ENCODE assay signal across 2 cellular contexts in genomic region chr15:29511663-29512062, GRCh38.
TF ChIP-seq lines count a peak whose summit lies in the region.

No MANE protein-coding gene starts in this region.

TF ChIP-seq in HepG2, 621 proteins besides CTCF, POLR2A, EP300 and RAD21 (continued from another document):
- TF ChIP-seq ZGPAT (CRISPR knock-in tag; IDR thresholded peaks at IDR 0.05): no peak
- TF ChIP-seq MAFF (IDR thresholded peaks at IDR 0.05; ENCODE audit: low read depth, low read length): peak; percentile 84
- TF ChIP-seq SMAD3 (CRISPR knock-in tag; IDR thresholded peaks at IDR 0.05): no peak
- no peak for TF ChIP-seq MXD1 (CRISPR knock-in tag; IDR thresholded peaks at IDR 0.05)
- no peak for TF ChIP-seq KLF9 (CRISPR knock-in tag; IDR thresholded peaks at IDR 0.05; ENCODE audit: low read depth)
- TF ChIP-seq ZKSCAN1 (IDR thresholded peaks at IDR 0.05; ENCODE audit: low read length): no peak
- peak; percentile 72 to 84 for TF ChIP-seq MAFK (conservative IDR thresholded peaks at IDR 0.05 in 1 of 2, IDR thresholded peaks at IDR 0.05 in 1 of 2; ENCODE audit: low read length in 2 of 2)
- no peak for TF ChIP-seq GATAD1 (CRISPR knock-in tag; IDR thresholded peaks at IDR 0.05)
- TF ChIP-seq ZBTB38 (CRISPR knock-in tag; IDR thresholded peaks at IDR 0.05): no peak
- no peak for TF ChIP-seq FOXJ3 (CRISPR knock-in tag; IDR thresholded peaks at IDR 0.05; ENCODE audit: borderline replicate concordance)
TF ChIP-seq in HepG2: peak in this region for 2.

TF ChIP-seq in K562, 482 proteins besides CTCF, POLR2A, EP300 and RAD21 (continued from another document):
- TF ChIP-seq MLX (CRISPR knock-in tag; conservative IDR thresholded peaks at IDR 0.05) (no peak), ZNF518B (CRISPR knock-in tag; IDR thresholded peaks at IDR 0.05) (no peak), ZNF263 (CRISPR knock-in tag; IDR thresholded peaks at IDR 0.05; ENCODE audit: borderline replicate concordance) (no peak), SNRNP70 (optimal IDR thresholded peaks at IDR 0.05; ENCODE audit: low read depth, low read length) (no peak)
